Comparison of ENCODE assay signal across 21 cellular contexts in the genomic region with DNA sequence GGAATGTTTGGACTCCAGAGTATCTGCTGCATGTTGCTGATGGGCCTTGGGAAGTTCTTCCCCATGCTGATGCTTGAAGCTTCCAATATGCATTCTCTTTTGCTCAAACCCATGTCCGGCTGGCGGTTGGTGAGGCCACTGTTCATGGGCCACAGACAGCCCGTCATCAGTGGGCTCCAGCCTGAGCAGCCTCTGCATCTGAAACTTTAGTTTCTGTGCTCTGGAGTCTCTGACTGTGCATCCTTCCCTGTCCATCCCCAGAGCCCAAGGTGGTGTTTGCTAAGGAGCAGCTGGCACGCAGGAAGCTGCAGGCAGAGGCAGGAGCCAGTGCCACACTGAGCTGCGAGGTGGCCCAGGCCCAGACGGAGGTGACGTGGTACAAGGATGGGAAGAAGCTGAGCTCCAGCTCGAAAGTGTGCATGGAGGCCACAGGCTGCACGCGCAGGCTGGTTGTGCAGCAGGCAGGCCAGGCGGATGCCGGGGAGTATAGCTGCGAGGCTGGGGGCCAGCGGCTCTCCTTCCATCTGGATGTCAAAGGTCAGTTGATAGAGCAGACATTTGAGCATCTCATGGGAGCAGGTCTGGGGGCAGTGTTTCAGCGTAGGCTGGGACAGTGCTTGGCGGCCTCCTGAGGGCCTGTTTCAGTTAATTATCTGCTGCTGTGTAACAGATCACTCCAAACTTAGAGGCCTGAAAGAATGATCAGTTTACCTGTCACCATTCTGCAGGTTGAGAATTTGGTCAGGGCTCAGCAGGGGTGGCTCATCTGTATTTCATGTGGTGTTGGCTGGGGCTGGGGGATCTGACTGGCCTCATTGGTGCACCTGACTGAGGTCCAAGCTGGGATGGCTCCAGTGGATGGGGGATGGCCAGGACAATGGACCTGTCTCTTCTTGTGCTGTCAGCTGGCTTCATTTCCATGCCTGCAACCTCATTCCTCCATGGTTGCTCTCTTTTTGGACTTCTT.
"Had no signal": no experiment of that assay in that cellular context is flagged by ENCODE, and none has a peak within 500 bp of the region (broad histone marks: within the 10 kb centered on the region; RNA-seq: fewer than 3 reads in every experiment).

No MANE protein-coding gene starts in this region.

- H3K27me3 ChIP-seq: brain microvascular endothelial cell, cardiac muscle cell had no signal

- H3K9me3 Mint-ChIP-seq: activated T-helper 17 cell treated with anti-CD3 and anti-CD28 coated beads, Interleukin-2, amount 50 U/mL, for 72 hours had no signal

- H3K4me3 Mint-ChIP-seq: activated naive CD4-positive, alpha-beta T cell treated with anti-CD3 and anti-CD28 coated beads for 36 hours; activated naive CD8-positive, alpha-beta T cell; activated T-helper 17 cell treated with anti-CD3 and anti-CD28 coated beads, Interleukin-2, amount 50 U/mL, for 72 hours; T-helper 1 cell treated with Interleukin-12 subunit alpha and Interleukin-12 subunit beta and Interleukin-4 antibody, amounts not matched to agents 30 μg/mL and 1 μg/mL, for 36 hours; WTC11 had no signal

- H3K27me3 Mint-ChIP-seq: activated naive CD8-positive, alpha-beta T cell; activated T-helper 17 cell treated with anti-CD3 and anti-CD28 coated beads, Interleukin-2, amount 50 U/mL, for 72 hours had no signal

- H3K4me1 Mint-ChIP-seq: activated T-helper 17 cell treated with anti-CD3 and anti-CD28 coated beads, Interleukin-2, amount 50 U/mL, for 72 hours; WTC11 had no signal

- H3K36me3 ChIP-seq: brain microvascular endothelial cell had no signal

- DNase-seq: activated CD4-positive, alpha-beta T cell treated with anti-CD3 and anti-CD28 coated beads for 48 hours; activated CD4-positive, alpha-beta T cell treated with anti-CD3 and anti-CD28 coated beads, Interleukin-2, amount 50 U/mL, for 48 hours; activated CD4-positive, CD25-positive, alpha-beta regulatory T cell treated with anti-CD3 and anti-CD28 coated beads, Interleukin-2, amount 50 U/mL, for 72 hours; activated gamma-delta T cell; activated naive CD4-positive, alpha-beta T cell treated with anti-CD3 and anti-CD28 coated beads for 36 hours; activated T-cell treated with anti-CD3 and anti-CD28 coated beads for 4 hours; brain microvascular endothelial cell; NCI-H1092; NCI-H1417 treated with DMSO at 0.1 percent for 48 hours; NCI-H1694; NCI-H2029 treated with DMSO at 0.1 percent for 48 hours; NCI-H510A treated with DMSO at 0.1 percent for 48 hours; PC-3; SHP77 treated with DMSO at 0.1 percent for 48 hours; T-helper 9 cell had no signal

- H3K27ac Mint-ChIP-seq: activated naive CD4-positive, alpha-beta T cell treated with anti-CD3 and anti-CD28 coated beads for 36 hours; activated naive CD8-positive, alpha-beta T cell; activated T-helper 17 cell treated with anti-CD3 and anti-CD28 coated beads, Interleukin-2, amount 50 U/mL, for 72 hours; T-helper 1 cell treated with Interleukin-12 subunit alpha and Interleukin-12 subunit beta and Interleukin-4 antibody, amounts not matched to agents 30 μg/mL and 1 μg/mL, for 36 hours; WTC11 had no signal

- H3K4me2 ChIP-seq: KMS-11 had no signal

- H3K27ac ChIP-seq: brain microvascular endothelial cell, cardiac muscle cell, KMS-11 had no signal

- ATAC-seq: activated T-helper 17 cell treated with anti-CD3 and anti-CD28 coated beads, Interleukin-2, amount 50 U/mL, for 72 hours; PC-3; WTC11 had no signal

- H3K4me3 ChIP-seq: cardiac muscle cell had no signal

- H3K9ac ChIP-seq: KMS-11 had no signal
